ENCODE assay signal across 28 cellular contexts in the genomic region with DNA sequence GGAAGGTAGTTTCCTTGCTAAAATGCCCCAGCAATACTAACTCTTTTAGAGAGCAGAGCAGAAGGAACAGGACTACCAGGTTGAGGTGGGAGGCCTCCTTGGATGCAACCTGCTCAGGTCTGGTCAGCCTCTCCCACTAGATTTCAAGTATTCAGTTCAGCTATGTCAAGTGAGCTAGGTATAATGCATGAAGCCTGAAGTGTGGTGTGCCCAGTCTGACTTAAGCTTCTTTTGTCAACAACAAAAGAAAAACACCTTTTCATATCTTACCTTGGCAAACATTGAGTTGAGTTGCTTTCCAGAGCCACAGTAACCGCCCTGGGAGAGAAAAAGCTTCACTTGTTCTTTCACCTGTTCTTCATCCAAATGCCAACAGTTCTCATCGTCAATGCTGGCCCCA.
"Had no signal": no experiment of that assay in that cellular context is flagged by ENCODE, and none has a peak within 500 bp of the region (broad histone marks: within the 10 kb centered on the region; RNA-seq: fewer than 3 reads in every experiment).

No MANE protein-coding gene starts in this region.

- H3K27me3 ChIP-seq: body of pancreas, esophagus squamous epithelium, gastroesophageal sphincter had no signal

- H3K27ac Mint-ChIP-seq: activated B cell treated with CpG ODN at 0.5 μM for 24 hours; activated CD8-positive, alpha-beta T cell treated with anti-CD3 and anti-CD28 coated beads for 36 hours; activated naive CD8-positive, alpha-beta T cell; activated T-helper 17 cell treated with anti-CD3 and anti-CD28 coated beads, Interleukin-2, amount 50 U/mL, for 72 hours; T-helper 17 cell; T-helper 2 cell treated with Interferon-gamma antibody and Interleukin-4, amounts not matched to agents 5 μg/mL and 100 μg/mL, for 36 hours had no signal

- H3K27me3 Mint-ChIP-seq: activated CD8-positive, alpha-beta T cell treated with anti-CD3 and anti-CD28 coated beads for 36 hours; activated naive CD8-positive, alpha-beta T cell; activated T-helper 17 cell treated with anti-CD3 and anti-CD28 coated beads, Interleukin-2, amount 50 U/mL, for 72 hours; T-helper 17 cell had no signal

- DNase-seq: activated B cell treated with CpG ODN at 0.5 μM for 24 hours; activated CD4-positive, alpha-beta T cell treated with anti-CD3 and anti-CD28 coated beads for 48 hours; activated CD4-positive, alpha-beta T cell treated with anti-CD3 and anti-CD28 coated beads, Interleukin-2, amount 50 U/mL, for 1 hour; activated CD4-positive, alpha-beta T cell treated with anti-CD3 and anti-CD28 coated beads, Interleukin-2, amount 50 U/mL, for 48 hours; activated CD8-positive, alpha-beta memory T cell treated with anti-CD3 and anti-CD28 coated beads for 24 hours; activated CD8-positive, alpha-beta T cell treated with anti-CD3 and anti-CD28 coated beads for 36 hours; activated effector memory CD4-positive, alpha-beta T cell treated with Interleukin-2 at 50 U/mL for 16 hours; activated gamma-delta T cell treated with Interleukin-2 at 50 U/mL for 16 hours; activated naive CD4-positive, alpha-beta T cell treated with anti-CD3 and anti-CD28 coated beads, Interleukin-2, amount 50 U/mL, for 16 hours; activated naive CD4-positive, alpha-beta T cell treated with Interleukin-2 at 50 U/mL for 16 hours; activated T-cell treated with anti-CD3 and anti-CD28 coated beads, Interleukin-2, amount 50 U/mL, for 4 hours; amniotic stem cell; anterior cingulate cortex; caudate nucleus; effector CD8-positive, alpha-beta T cell; esophagus squamous epithelium; foreskin melanocyte; T-helper 1 cell; T-helper 17 cell; T1000; WERI-Rb-1 had no signal

- H3K4me3 ChIP-seq: body of pancreas, esophagus squamous epithelium, gastroesophageal sphincter had no signal

- H3K9me3 Mint-ChIP-seq: activated B cell treated with CpG ODN at 0.5 μM for 24 hours; activated CD8-positive, alpha-beta T cell treated with anti-CD3 and anti-CD28 coated beads for 36 hours; activated T-cell treated with anti-CD3 and anti-CD28 coated beads, Interleukin-2, amount 50 U/mL, for 4 hours; activated T-helper 17 cell treated with anti-CD3 and anti-CD28 coated beads, Interleukin-2, amount 50 U/mL, for 72 hours; T-helper 2 cell treated with Interferon-gamma antibody and Interleukin-4, amounts not matched to agents 5 μg/mL and 100 μg/mL, for 36 hours had no signal

- H3K4me3 Mint-ChIP-seq: activated B cell treated with CpG ODN at 0.5 μM for 24 hours; activated CD8-positive, alpha-beta T cell treated with anti-CD3 and anti-CD28 coated beads for 36 hours; activated naive CD8-positive, alpha-beta T cell; activated T-cell treated with anti-CD3 and anti-CD28 coated beads, Interleukin-2, amount 50 U/mL, for 4 hours; activated T-helper 17 cell treated with anti-CD3 and anti-CD28 coated beads, Interleukin-2, amount 50 U/mL, for 72 hours; T-helper 17 cell; T-helper 2 cell treated with Interferon-gamma antibody and Interleukin-4, amounts not matched to agents 5 μg/mL and 100 μg/mL, for 36 hours had no signal

- H3K4me1 Mint-ChIP-seq: activated B cell treated with CpG ODN at 0.5 μM for 24 hours; activated T-helper 17 cell treated with anti-CD3 and anti-CD28 coated beads, Interleukin-2, amount 50 U/mL, for 72 hours had no signal

- H3K27ac ChIP-seq: body of pancreas, epithelial cell of prostate, esophagus squamous epithelium, gastroesophageal sphincter, WERI-Rb-1 had no signal

- H3K4me1 ChIP-seq: body of pancreas, esophagus squamous epithelium, gastroesophageal sphincter had no signal

- H3K9me3 ChIP-seq: body of pancreas, esophagus squamous epithelium, gastroesophageal sphincter had no signal

- ATAC-seq: activated CD4-positive, CD25-positive, alpha-beta regulatory T cell treated with anti-CD3 and anti-CD28 coated beads, Interleukin-2, amount 50 U/mL, for 24 hours; activated CD8-positive, alpha-beta T cell treated with anti-CD3 and anti-CD28 coated beads for 36 hours; activated T-cell treated with anti-CD3 and anti-CD28 coated beads, Interleukin-2, amount 50 U/mL, for 4 hours; activated T-helper 17 cell treated with anti-CD3 and anti-CD28 coated beads, Interleukin-2, amount 50 U/mL, for 72 hours; body of pancreas; gastroesophageal sphincter; T-helper 17 cell had no signal
